26 cellular contexts compared by ENCODE assay signal in the genomic region with DNA sequence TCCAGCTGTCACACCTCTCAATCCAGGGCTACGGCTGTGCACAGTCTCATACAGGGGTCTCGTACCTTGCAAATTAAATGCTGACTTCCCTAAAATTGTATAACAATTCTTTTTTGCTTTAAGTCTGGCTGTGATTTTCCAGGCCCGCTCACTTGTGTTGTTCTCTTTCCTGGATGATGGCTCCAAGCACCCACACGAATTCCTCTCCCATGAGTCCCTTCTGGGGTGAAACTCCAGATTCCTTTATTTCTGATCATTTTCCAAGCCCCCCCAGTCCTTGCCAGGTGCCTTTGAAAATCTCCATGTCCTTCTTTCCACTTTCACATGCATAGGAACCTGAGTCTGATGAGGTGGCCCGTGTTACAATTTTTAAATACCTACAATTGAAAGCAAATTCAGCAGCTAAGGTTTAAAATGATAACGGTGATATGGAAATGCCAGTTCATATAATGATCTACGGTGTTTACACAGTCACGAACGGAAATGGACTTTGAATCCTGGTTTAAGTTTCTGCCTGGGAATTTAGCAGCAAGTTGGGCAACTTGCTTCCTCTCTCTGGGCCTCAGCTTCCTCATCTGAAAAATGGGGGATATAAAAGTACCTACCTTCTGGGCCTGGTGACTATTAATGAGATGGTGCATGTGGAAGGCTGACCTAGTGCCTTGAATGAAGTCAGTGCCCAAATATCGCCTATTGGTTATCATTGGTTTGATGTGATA.
DNase-seq lines count a peak whose midpoint lies in the region; ATAC-seq, FAIRE-seq and TF ChIP-seq lines count a peak whose summit lies in the region.
"Had no signal": no experiment of that assay in that cellular context is flagged by ENCODE, and none has a peak within 500 bp of the region (broad histone marks: within the 10 kb centered on the region; RNA-seq: fewer than 3 reads in every experiment).

No MANE protein-coding gene starts in this region.

- H3K27ac ChIP-seq in IMR-90 (ENCODE audit: insufficient read depth, low read length), result no peak overlapping the region
- no peak overlapping the region for H3K27ac ChIP-seq in liver (ENCODE audit: low read depth in 1 of 2, low read length in 2 of 2)
- H3K27ac ChIP-seq in Karpas-422 (ENCODE audit: low read length), result no peak overlapping the region
- H3K27ac ChIP-seq: cardiac muscle cell, heart right ventricle, neural progenitor cell, RWPE1, thoracic aorta had no signal

- WGBS in IMR-90 (ENCODE audit: extremely low coverage in 2 of 2, insufficient read length in 1 of 2), 2 experiments, result 46% methylated on average over 4 of the region's 10 CpGs; no CpG with 5 or more reads in 1 of the 2 experiments
- WGBS in liver, result 62% methylated on average over 10 of the region's 10 CpGs

- H3K36me3 ChIP-seq in IMR-90 (ENCODE audit: control insufficient read depth, insufficient read depth, low read length) (no peaks in the 10 kb centered on the region), liver (ENCODE audit: control insufficient read depth in 4 of 4, insufficient read depth in 3 of 4, low read depth in 1 of 4, low read length in 3 of 4) (no peaks in the 10 kb centered on the region), Karpas-422 (ENCODE audit: insufficient read depth, low read length) (no peaks in the 10 kb centered on the region)
- H3K36me3 ChIP-seq: cardiac muscle cell, heart right ventricle, neural progenitor cell, thoracic aorta had no signal

- FAIRE-seq in urothelium cell line (lab: Jason Lieb, UNC), result no peak
- FAIRE-seq: GM12891 had no signal

- peak; percentile 30 for DNase-seq in IMR-90
- peak; percentile 11 for DNase-seq in astrocyte of the hippocampus (ENCODE audit: low read depth, low spot score)
- DNase-seq in urothelium cell line (ENCODE audit: low spot score), result peak; percentile 4
- no peak for DNase-seq in NCI-H1417 (lab: John Stamatoyannopoulos, UW)
- DNase-seq in foreskin fibroblast, result no peak
- DNase-seq in Karpas-422, result no peak
- DNase-seq: activated B cell treated with CpG ODN at 0.5 μM for 24 hours; activated CD4-positive, alpha-beta memory T cell treated with anti-CD3 and anti-CD28 coated beads, Interleukin-2, amount 10 ng/mL, durations not matched to agents 7 days and 5 days; activated gamma-delta T cell; activated T-cell treated with anti-CD3 and anti-CD28 coated beads for 4 hours; CD4-positive, alpha-beta memory T cell; DMS79 treated with DMSO at 0.1 percent for 48 hours; heart right ventricle; Kasumi-1; NCI-H1417 treated with DMSO at 0.1 percent for 48 hours; NCI-H524 treated with DMSO at 0.1 percent for 48 hours; SK-N-SH had no signal

- no peak overlapping the region for H3K56ac ChIP-seq in IMR-90 (ENCODE audit: extremely low read depth, insufficient read depth, low read length)

- H3K4me3 ChIP-seq in IMR-90 (ENCODE audit: insufficient read depth, low read depth, low read length) (no peak overlapping the region), liver (ENCODE audit: low read depth in 1 of 3, low read length in 3 of 3) (no peak overlapping the region), foreskin fibroblast (ENCODE audit: low read depth in 1 of 2, low read length in 2 of 2) (no peak overlapping the region), Karpas-422 (ENCODE audit: low read length) (no peak overlapping the region)
- H3K4me3 ChIP-seq: cardiac muscle cell, heart right ventricle, neural progenitor cell, smooth muscle cell, thoracic aorta had no signal

- ATAC-seq in IMR-90 (ENCODE audit: low read depth), result no peak
- ATAC-seq: HCT116; heart right ventricle; stimulated activated memory B cell treated with anti-CD40 and anti-IgM and Interleukin-4, amounts not matched to agents 10 μg/mL and 1 μg/mL and 100 μg/mL, for 72 hours had no signal

- no peaks in the 10 kb centered on the region for H3K79me2 ChIP-seq in Karpas-422 (ENCODE audit: low read length)

- no peak overlapping the region for H4K8ac ChIP-seq in IMR-90 (ENCODE audit: low read depth in 2 of 2, low read length in 2 of 2)

- H2AK5ac ChIP-seq in IMR-90 (ENCODE audit: low read depth, low read length), result no peak overlapping the region

- H3K18ac ChIP-seq in IMR-90 (ENCODE audit: low read depth, low read length), result no peak overlapping the region

- BruUV-seq in IMR-90 (replicated peaks; lab: Mats Ljungman, UMichigan), result no TSS peak

- TF ChIP-seq POLR2A in IMR-90 (IDR thresholded peaks at IDR 0.05; ENCODE audit: low read depth, low read length), result no peak

- no peak overlapping the region for H2BK120ac ChIP-seq in IMR-90 (ENCODE audit: low read depth, low read length)

- no peak overlapping the region for H3K4me2 ChIP-seq in IMR-90 (ENCODE audit: low read depth, low read length)
- no peak overlapping the region for H3K4me2 ChIP-seq in Karpas-422 (ENCODE audit: low read depth, low read length, poor library complexity, severe bottlenecking)
- H3K4me2 ChIP-seq: neural progenitor cell, SK-N-SH, smooth muscle cell had no signal

- H3K9me3 ChIP-seq in IMR-90 (ENCODE audit: control insufficient read depth, insufficient read depth, low read length) (no peaks in the 10 kb centered on the region), liver (ENCODE audit: control insufficient read depth in 4 of 4, low read length in 3 of 4) (no peaks in the 10 kb centered on the region), Karpas-422 (ENCODE audit: low read length) (no peaks in the 10 kb centered on the region)
- H3K9me3 ChIP-seq: heart right ventricle, SK-N-SH, thoracic aorta had no signal

- TF ChIP-seq CTCF in IMR-90 (conservative IDR thresholded peaks at IDR 0.05; ENCODE audit: low read depth, low read length), result no peak
- TF ChIP-seq CTCF in liver (IDR thresholded peaks at IDR 0.05; ENCODE audit: low read depth, low read length, missing input control), result no peak
- no peak for TF ChIP-seq CTCF in foreskin fibroblast (IDR thresholded peaks at IDR 0.05; ENCODE audit: low read depth, low read length)

- no peak overlapping the region for H3K4ac ChIP-seq in IMR-90 (ENCODE audit: low read depth, low read length)

- in situ Hi-C loops in IMR-90 (cut with MboI; ENCODE audit: low sequenced_read_pairs), result no loop called here

- H3K27me3 ChIP-seq in IMR-90 (ENCODE audit: control insufficient read depth, insufficient read depth, low read length), result peaks cover 5% of the 10 kb centered on the region
- H3K27me3 ChIP-seq in liver (ENCODE audit: control insufficient read depth in 4 of 4, insufficient read depth in 4 of 4, low read length in 3 of 4), result no peaks in the 10 kb centered on the region
- no peaks in the 10 kb centered on the region for H3K27me3 ChIP-seq in Karpas-422 (ENCODE audit: low read length)
- H3K27me3 ChIP-seq: cardiac muscle cell, neural progenitor cell had no signal

- no peak overlapping the region for H3K14ac ChIP-seq in IMR-90 (replicated peaks; ENCODE audit: low read depth, low read length)

- H4K5ac ChIP-seq in IMR-90 (ENCODE audit: low read depth, low read length), result no peak overlapping the region

- no peaks in the 10 kb centered on the region for H3K79me1 ChIP-seq in IMR-90 (ENCODE audit: low read depth in 1 of 2, low read length in 2 of 2)

- CTCF ChIA-PET in IMR-90 (lab: Yijun Ruan, JAX), result no interaction called here

- H2BK20ac ChIP-seq in IMR-90 (ENCODE audit: low read depth, low read length), result no peak overlapping the region

- H3K4me1 ChIP-seq in IMR-90 (ENCODE audit: control insufficient read depth, insufficient read depth, low read length) (no peaks in the 10 kb centered on the region), liver (ENCODE audit: control insufficient read depth in 4 of 4, insufficient read depth in 4 of 4, low read length in 3 of 4) (no peaks in the 10 kb centered on the region), Karpas-422 (ENCODE audit: low read length) (no peaks in the 10 kb centered on the region)
- H3K4me1 ChIP-seq: heart right ventricle had no signal

- no peak overlapping the region for H3K23ac ChIP-seq in IMR-90 (ENCODE audit: low read depth, low read length)

- no peak overlapping the region for H4K91ac ChIP-seq in IMR-90 (ENCODE audit: insufficient read depth, low read depth, low read length)

- no peaks in the 10 kb centered on the region for H3K9me2 ChIP-seq in Karpas-422 (replicated peaks; ENCODE audit: insufficient read depth, low read length)
- H3K9me2 ChIP-seq: SK-N-SH had no signal

- H3K9me1 ChIP-seq in IMR-90 (ENCODE audit: insufficient read depth, low read length), result no peaks in the 10 kb centered on the region

- H4K20me1 ChIP-seq in IMR-90 (ENCODE audit: insufficient read depth, low read length) (no peaks in the 10 kb centered on the region), Karpas-422 (ENCODE audit: insufficient read depth, low read depth, low read length) (no peaks in the 10 kb centered on the region)

- no peak overlapping the region for H2BK15ac ChIP-seq in IMR-90 (ENCODE audit: low read depth, low read length)

- TF ChIP-seq RAD21 in IMR-90 (IDR thresholded peaks at IDR 0.05; ENCODE audit: low read length) (no peak), liver (IDR thresholded peaks at IDR 0.05) (no peak)

- H2BK5ac ChIP-seq in IMR-90 (ENCODE audit: low read depth, low read length, poor library complexity, severe bottlenecking), result no peak overlapping the region

- no peak overlapping the region for H3K9ac ChIP-seq in IMR-90 (ENCODE audit: low read depth, low read length)
- no peak overlapping the region for H3K9ac ChIP-seq in liver (ENCODE audit: low read depth in 1 of 2, low read length in 2 of 2)
- no peak overlapping the region for H3K9ac ChIP-seq in Karpas-422 (ENCODE audit: low read length)
- H3K9ac ChIP-seq: neural progenitor cell, SK-N-SH had no signal

- dilution Hi-C loops in IMR-90 (cut with HindIII; ENCODE audit: low sequenced_read_pairs, unreplicated experiment), result no loop called here

- H2AFZ ChIP-seq in IMR-90 (replicated peaks; ENCODE audit: low read length, poor library complexity), result no peak overlapping the region
- H2AFZ ChIP-seq in Karpas-422 (ENCODE audit: low read length), result no peak overlapping the region
- H2AFZ ChIP-seq: neural progenitor cell had no signal

- H2AK9ac ChIP-seq in IMR-90 (replicated peaks; ENCODE audit: low read depth, low read length, poor library complexity), result no peak overlapping the region

- intact Hi-C loops in IMR-90 (cut with micrococcal nuclease), result no loop called here

- POLR2A ChIA-PET in IMR-90 (lab: Charles Lee; ENCODE audit: unreplicated experiment), result no interaction called here

TF ChIP-seq in IMR-90, 13 proteins besides CTCF, POLR2A, EP300 and RAD21 (continues in another document):
- TF ChIP-seq SMC3 (IDR thresholded peaks at IDR 0.05; ENCODE audit: low read depth, low read length) (no peak), CHD1 (IDR thresholded peaks at IDR 0.05; ENCODE audit: low read depth, low read length) (no peak), RCOR1 (IDR thresholded peaks at IDR 0.05; ENCODE audit: insufficient replicate concordance, low read length) (no peak)

TF ChIP-seq in liver, 16 proteins besides CTCF, POLR2A, EP300 and RAD21 (continues in another document):
- TF ChIP-seq EGR1 (IDR thresholded peaks at IDR 0.05; ENCODE audit: low read depth in 2 of 2) (no peak), JUND (IDR thresholded peaks at IDR 0.05) (no peak), HNF4G (IDR thresholded peaks at IDR 0.05) (peak; percentile 81), GABPA (IDR thresholded peaks at IDR 0.05 in 1 of 2, conservative IDR thresholded peaks at IDR 0.05 in 1 of 2) (no peak), RXRA (IDR thresholded peaks at IDR 0.05) (no peak)

Comparison
In these comparisons a context has a peak if more than half of its experiments do, and no peak if none do; other contexts are left out.
1. DNase-seq: peak in IMR-90 (single experiment), astrocyte of the hippocampus (single experiment) and urothelium cell line (single experiment); none in NCI-H1417 (0 of 3), foreskin fibroblast (0 of 2) and Karpas-422 (single experiment).